1 cellular context compared by ENCODE assay signal in the genomic region with DNA sequence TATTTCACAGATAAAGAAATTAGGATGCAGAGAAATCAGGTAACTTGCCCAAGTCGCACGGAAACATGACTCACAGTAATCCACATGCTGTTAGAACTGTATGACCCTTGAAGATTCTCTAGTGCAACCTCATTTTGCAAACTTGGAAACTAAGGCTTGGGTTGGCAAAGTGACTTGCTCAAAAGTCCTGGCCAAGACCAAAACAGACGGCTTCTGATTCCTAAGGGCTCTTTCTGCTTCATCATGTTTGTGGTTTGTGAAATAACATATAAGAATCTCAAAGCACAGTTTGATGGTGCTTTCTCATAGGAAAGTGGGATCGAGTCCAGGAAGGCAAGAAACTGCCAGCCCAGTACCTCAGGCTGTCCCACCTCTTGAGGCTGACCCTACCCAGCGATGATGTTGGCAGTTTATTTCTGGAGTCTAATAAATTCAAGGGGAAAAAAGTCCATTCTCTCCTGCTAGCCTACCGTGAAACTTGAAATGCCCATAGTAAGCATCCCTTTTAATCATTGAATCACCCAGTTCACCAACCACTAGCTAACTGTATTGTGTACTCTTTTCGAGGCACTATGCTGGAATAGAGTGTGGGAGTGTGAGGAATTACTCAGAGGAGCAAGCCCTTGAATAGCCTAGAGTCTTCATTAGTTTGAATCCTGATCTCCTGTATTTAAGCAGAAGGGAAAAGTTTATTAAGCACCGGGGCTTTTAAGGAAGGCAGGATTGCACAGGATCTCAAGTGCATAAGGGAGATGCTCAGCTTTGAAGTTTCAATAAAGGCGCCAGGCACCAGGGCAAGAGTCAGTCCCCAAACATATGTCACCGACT.
TF ChIP-seq lines count a peak whose summit lies in the region.

No MANE protein-coding gene starts in this region.

TF ChIP-seq in HEK293T, 16 proteins besides CTCF, POLR2A, EP300 and RAD21:
- TF ChIP-seq FOXK2 (IDR thresholded peaks at IDR 0.05) (no peak), ZNF384 (IDR thresholded peaks at IDR 0.05) (no peak), SP1 (IDR thresholded peaks at IDR 0.05) (no peak), L3MBTL2 (conservative IDR thresholded peaks at IDR 0.05) (no peak), CTBP1 (IDR thresholded peaks at IDR 0.05; ENCODE audit: borderline replicate concordance) (no peak), NFRKB (IDR thresholded peaks at IDR 0.05) (no peak), FOXA1 (IDR thresholded peaks at IDR 0.05) (no peak), FOXM1 (IDR thresholded peaks at IDR 0.05; ENCODE audit: borderline replicate concordance) (no peak), LEF1 (IDR thresholded peaks at IDR 0.05; ENCODE audit: borderline replicate concordance) (no peak), TARDBP (IDR thresholded peaks at IDR 0.05) (no peak), SUZ12 (IDR thresholded peaks at IDR 0.05) (no peak), ELF4 (IDR thresholded peaks at IDR 0.05) (no peak)
TF ChIP-seq in HEK293T: peak in this region for 0.
